In genomic region chr12:69566603-69567002, GRCh38 we compare ENCODE assay signal across 21 cellular contexts. TPM values are rescaled to one million over a fixed set of nuclear protein-coding genes. Genes with fewer than 3 reads are reported as not detected.
DNase-seq lines count a peak whose midpoint lies in the region; ATAC-seq, FAIRE-seq and TF ChIP-seq lines count a peak whose summit lies in the region.
"Had no signal": no experiment of that assay in that cellular context is flagged by ENCODE, and none has a peak within 500 bp of the region (broad histone marks: within the 10 kb centered on the region; RNA-seq: fewer than 3 reads in every experiment).

No MANE protein-coding gene starts in this region.

- H3K36me3 ChIP-seq in HepG2 (replicated peaks in 1 of 2; ENCODE audit: control insufficient read depth in 1 of 2, insufficient read depth in 2 of 2, low read length in 2 of 2): peaks cover 10 to 39% of the 10 kb centered on the region in 2 experiments
- peaks cover 0 to 16% (median 7%) of the 10 kb centered on the region in 4 donors for H3K36me3 ChIP-seq in right lobe of liver
- H3K36me3 ChIP-seq: prostate gland had no signal

- H3K79me2 ChIP-seq in HepG2 (ENCODE audit: insufficient read depth, low read length): no peaks in the 10 kb centered on the region

- no peak for FAIRE-seq in HepG2 (lab: Jason Lieb, UNC)

- WGBS in HepG2 (ENCODE audit: low lambda C conversion rate): 94% methylated on average over 3 of the region's 3 CpGs
- 90% methylated on average over 2 of the region's 3 CpGs for WGBS in right lobe of liver (ENCODE audit: insufficient coverage, low coverage, low lambda C conversion rate, missing lambda C conversion rate)

- in situ Hi-C loops in HepG2 (cut with HindIII; ENCODE audit: extremely low pct_ligation_motif_present, low pct_unique_long_range_greater_than_20kb): no loop called here

- TF ChIP-seq POLR2A in HepG2 (IDR thresholded peaks at IDR 0.05; ENCODE audit: insufficient read depth in 1 of 2, low read depth in 2 of 2, low read length in 2 of 2) (no peak), right lobe of liver (IDR thresholded peaks at IDR 0.05) (no peak)

- TF ChIP-seq CTCF in HepG2 (CRISPR knock-in tag; IDR thresholded peaks at IDR 0.05): no peak
- no peak for TF ChIP-seq CTCF in right lobe of liver (IDR thresholded peaks at IDR 0.05)
- peak; percentile 31 for TF ChIP-seq CTCF in epithelial cell of proximal tubule (conservative IDR thresholded peaks at IDR 0.05; ENCODE audit: low read depth, low read length)

- no peak overlapping the region for H3K4me2 ChIP-seq in HepG2 (ENCODE audit: low read depth, low read length)
- H3K4me2 ChIP-seq: BLaER1 treated with 17β-estradiol and CSF1 and Interleukin-3, amounts not matched to agents 10 nM and 100 nM; KMS-11 had no signal

- no peak overlapping the region for H3K4me3 ChIP-seq in HepG2 (replicated peaks in 1 of 3; ENCODE audit: insufficient read depth in 1 of 3, low read depth in 2 of 3, low read length in 3 of 3)
- no peak overlapping the region for H3K4me3 ChIP-seq in right lobe of liver
- H3K4me3 ChIP-seq in epithelial cell of proximal tubule (ENCODE audit: low read depth, low read length): no peak overlapping the region
- H3K4me3 ChIP-seq: BLaER1 treated with 17β-estradiol and CSF1 and Interleukin-3, amounts not matched to agents 10 nM and 100 nM; heart right ventricle; mucosa of descending colon; prostate gland; upper lobe of left lung had no signal

- H3K27me3 ChIP-seq in HepG2 (ENCODE audit: control insufficient read depth in 1 of 2, insufficient read depth in 2 of 2, low read length in 2 of 2): no peaks in the 10 kb centered on the region; a peak in 1 of 5 replicates
- no peaks in the 10 kb centered on the region for H3K27me3 ChIP-seq in right lobe of liver
- H3K27me3 ChIP-seq: BLaER1 treated with 17β-estradiol and CSF1 and Interleukin-3, amounts not matched to agents 10 nM and 100 nM; heart right ventricle; upper lobe of left lung had no signal

- CTCF ChIA-PET in HepG2 (lab: Yijun Ruan, JAX; ENCODE audit: low intra/inter-chr PET ratio, low total read pairs) (no interaction called here), HEK293T (lab: Yijun Ruan, JAX) (no interaction called here)

- H3K4me1 ChIP-seq in HepG2 (ENCODE audit: insufficient read depth, low read length) (no peaks in the 10 kb centered on the region), right lobe of liver (peaks cover 0 to 9% (median 0%) of the 10 kb centered on the region in 4 donors)
- H3K4me1 ChIP-seq: BLaER1 treated with 17β-estradiol and CSF1 and Interleukin-3, amounts not matched to agents 10 nM and 100 nM; prostate gland; upper lobe of left lung had no signal

- TF ChIP-seq EP300 in HepG2 (IDR thresholded peaks at IDR 0.05; ENCODE audit: low read depth in 2 of 2, low read length in 2 of 2) (no peak), HepG2 (CRISPR knock-in tag; IDR thresholded peaks at IDR 0.05; ENCODE audit: borderline replicate concordance) (no peak)

- intact Hi-C loops in HepG2 (cut with micrococcal nuclease; ENCODE audit: unreplicated experiment): no loop called here
- intact Hi-C loops in right lobe of liver (cut with DNase I): no loop called here

- H4K20me1 ChIP-seq in HepG2 (ENCODE audit: insufficient read depth, low read length): no peaks in the 10 kb centered on the region

- ATAC-seq in HepG2: peak; percentile 51; the same call in 1 of the 3 replicates
- no peak for ATAC-seq in right lobe of liver
- ATAC-seq: activated CD8-positive, alpha-beta memory T cell treated with anti-CD3 and anti-CD28 coated beads, Interleukin-2, amount 10 ng/mL, durations not matched to agents 7 days and 5 days; heart right ventricle; mucosa of descending colon had no signal

- POLR2A ChIA-PET in HepG2 (lab: Yijun Ruan, JAX): no interaction called here
- POLR2A ChIA-PET in HEK293T (lab: Yijun Ruan, JAX): interaction anchor here (1.3 kb wide), 1 partner anchor 19 kb away, joined by 4 read pairs; the partner anchor contains the start of gene CCT2

- no peak overlapping the region for H2AFZ ChIP-seq in HepG2 (ENCODE audit: low read length)

- H3K9ac ChIP-seq in HepG2 (ENCODE audit: insufficient read depth, low read depth, low read length): no peak overlapping the region
- H3K9ac ChIP-seq: BLaER1 treated with 17β-estradiol and CSF1 and Interleukin-3, amounts not matched to agents 10 nM and 100 nM; KMS-11 had no signal

- H3K27ac ChIP-seq in HepG2 (ENCODE audit: extremely low read length, insufficient read depth, low read length) (no peak overlapping the region), right lobe of liver (no peak overlapping the region)
- H3K27ac ChIP-seq: BLaER1 treated with 17β-estradiol and CSF1 and Interleukin-3, amounts not matched to agents 10 nM and 100 nM; heart right ventricle; KMS-11; prostate gland; upper lobe of left lung had no signal

- BruUV-seq in HepG2 (replicated peaks; lab: Mats Ljungman, UMichigan): no TSS peak

- no peaks in the 10 kb centered on the region for H3K9me3 ChIP-seq in HepG2 (ENCODE audit: low read length)
- no peaks in the 10 kb centered on the region for H3K9me3 ChIP-seq in right lobe of liver
- H3K9me3 ChIP-seq: BLaER1 treated with 17β-estradiol and CSF1 and Interleukin-3, amounts not matched to agents 10 nM and 100 nM; heart right ventricle; mucosa of descending colon; prostate gland; upper lobe of left lung had no signal

- TF ChIP-seq RAD21 in HepG2 (CRISPR knock-in tag; IDR thresholded peaks at IDR 0.05): no peak

- DNase-seq in HepG2 (ENCODE audit: low spot score): no peak
- DNase-seq in right lobe of liver: no peak
- DNase-seq in NCI-H510A treated with DMSO at 0.1 percent for 48 hours (lab: John Stamatoyannopoulos, UW): peak; percentile 34
- DNase-seq in epithelial cell of proximal tubule (ENCODE audit: low read depth): no peak
- DNase-seq in HEK293T (ENCODE audit: extremely low spot score): no peak
- no peak for DNase-seq in nucleus accumbens (lab: John Stamatoyannopoulos, UW)
- DNase-seq in stimulated activated CD8-positive, alpha-beta memory T cell treated with anti-CD3 and anti-CD28 coated beads, Interleukin-4, amount 100 ng/mL, for 48 hours: no peak
- no peak for DNase-seq in HPDE6-E6E7 (ENCODE audit: extremely low spot score)
- DNase-seq: activated CD8-positive, alpha-beta memory T cell treated with anti-CD3 and anti-CD28 coated beads, Interleukin-2, amount 10 ng/mL, durations not matched to agents 7 days and 5 days; central memory CD4-positive, alpha-beta T cell; GOT3; heart right ventricle; mucosa of descending colon; NCI-H1930; NK-92 treated with Interleukin-12 subunit alpha and Interleukin-12 subunit beta, amount 100 ng/mL, for 24 hours; SHP77 treated with DMSO at 0.1 percent for 48 hours; upper lobe of left lung had no signal

TF ChIP-seq in HEK293T, 16 proteins besides CTCF, POLR2A, EP300 and RAD21 (continues in another document):
- TF ChIP-seq HDGF (IDR thresholded peaks at IDR 0.05; ENCODE audit: borderline replicate concordance): no peak

RNA-seq across cellular contexts. Expression of gene CCT2, which starts 18.7 kb away (rescaled TPM):
- total RNA-seq in HepG2 (2016; rRNA removed; fragmentation: Illumina TruSeq; extraction: Trizol): 388 and 601 TPM in 2 replicates
- total RNA-seq in HepG2 (2016; cell fraction: cytosol; rRNA removed; fragmentation: Illumina TruSeq; extraction: Trizol; ENCODE audit: low read depth): 74.2 and 102 TPM in 2 replicates
- total RNA-seq in HepG2 (2016; cell fraction: insoluble cytoplasmic fraction; rRNA removed; fragmentation: Illumina TruSeq; extraction: Trizol): 405 and 620 TPM in 2 replicates
- 96.6 and 113 TPM in 2 replicates for total RNA-seq in HepG2 (2016; cell fraction: membrane; rRNA removed; fragmentation: Illumina TruSeq; extraction: Trizol)
- total RNA-seq in HepG2 (2016; cell fraction: nucleus; rRNA removed; fragmentation: Illumina TruSeq; extraction: Trizol): 229 and 234 TPM in 2 replicates
- polyA plus RNA-seq in HepG2 (2011; rRNA removed): 153 and 209 TPM in 2 replicates
- 129 and 135 TPM in 2 replicates for polyA plus RNA-seq in HepG2 (2011; cell fraction: cytosol; rRNA removed)
- 91.8 and 103 TPM in 2 replicates for polyA plus RNA-seq in HepG2 (2011; cell fraction: nucleus; rRNA removed)
- 133 and 169 TPM in 2 replicates for polyA plus RNA-seq in HepG2 (2012)
- 21.6 and 28.6 TPM in 2 replicates for polyA plus RNA-seq in HepG2 (2016; cell fraction: cytosol; fragmentation: Illumina TruSeq; extraction: Trizol; ENCODE audit: low read depth)
- 377 and 387 TPM in 2 replicates for polyA plus RNA-seq in HepG2 (2016; cell fraction: insoluble cytoplasmic fraction; fragmentation: Illumina TruSeq; extraction: Trizol; ENCODE audit: low read depth)
- polyA plus RNA-seq in HepG2 (2016; cell fraction: membrane; fragmentation: Illumina TruSeq; extraction: Trizol; ENCODE audit: low read depth): 44.7 and 54.2 TPM in 2 replicates
- polyA plus RNA-seq in HepG2 (2016; cell fraction: nucleus; fragmentation: Illumina TruSeq; extraction: Trizol; ENCODE audit: insufficient read depth, low read depth): 250 and 258 TPM in 2 replicates
- 131 and 249 TPM in 2 replicates for polyA minus RNA-seq in HepG2 (2011; rRNA and poly(A)+ RNA removed; ENCODE audit: low replicate concordance)
- polyA minus RNA-seq in HepG2 (2011; cell fraction: cytosol; rRNA and poly(A)+ RNA removed): 120 and 121 TPM in 2 replicates
- polyA minus RNA-seq in HepG2 (2011; cell fraction: nucleus; rRNA and poly(A)+ RNA removed): 263 and 310 TPM in 2 replicates
- total RNA-seq in right lobe of liver: 10 to 100 TPM; 39.8 to 81.9 (median 54.3) TPM
- total RNA-seq in epithelial cell of proximal tubule: 279 and 426 TPM in 2 replicates

RNA-seq across cellular contexts. Expression of gene LRRC10, which starts 44.1 kb away (rescaled TPM):
- total RNA-seq in HepG2 (2016; rRNA removed; fragmentation: Illumina TruSeq; extraction: Trizol): not detected in 2 replicates
- not detected in 2 replicates for total RNA-seq in HepG2 (2016; cell fraction: cytosol; rRNA removed; fragmentation: Illumina TruSeq; extraction: Trizol; ENCODE audit: low read depth)
- total RNA-seq in HepG2 (2016; cell fraction: insoluble cytoplasmic fraction; rRNA removed; fragmentation: Illumina TruSeq; extraction: Trizol): not detected in 2 replicates
- not detected in 2 replicates for total RNA-seq in HepG2 (2016; cell fraction: membrane; rRNA removed; fragmentation: Illumina TruSeq; extraction: Trizol)
- not detected in 2 replicates for total RNA-seq in HepG2 (2016; cell fraction: nucleus; rRNA removed; fragmentation: Illumina TruSeq; extraction: Trizol)
- polyA plus RNA-seq in HepG2 (2011; rRNA removed): not detected in 2 replicates
- polyA plus RNA-seq in HepG2 (2011; cell fraction: cytosol; rRNA removed): not detected in 2 replicates
- polyA plus RNA-seq in HepG2 (2011; cell fraction: nucleus; rRNA removed): not detected in 2 replicates
- not detected in 2 replicates for polyA plus RNA-seq in HepG2 (2012)
- not detected in 2 replicates for polyA plus RNA-seq in HepG2 (2016; cell fraction: cytosol; fragmentation: Illumina TruSeq; extraction: Trizol; ENCODE audit: low read depth)
- not detected in 2 replicates for polyA plus RNA-seq in HepG2 (2016; cell fraction: insoluble cytoplasmic fraction; fragmentation: Illumina TruSeq; extraction: Trizol; ENCODE audit: low read depth)
- polyA plus RNA-seq in HepG2 (2016; cell fraction: membrane; fragmentation: Illumina TruSeq; extraction: Trizol; ENCODE audit: low read depth): not detected in 2 replicates
- polyA plus RNA-seq in HepG2 (2016; cell fraction: nucleus; fragmentation: Illumina TruSeq; extraction: Trizol; ENCODE audit: insufficient read depth, low read depth): not detected in 2 replicates
- not detected in 2 replicates for polyA minus RNA-seq in HepG2 (2011; rRNA and poly(A)+ RNA removed; ENCODE audit: low replicate concordance)
- polyA minus RNA-seq in HepG2 (2011; cell fraction: cytosol; rRNA and poly(A)+ RNA removed): not detected in 2 replicates
- polyA minus RNA-seq in HepG2 (2011; cell fraction: nucleus; rRNA and poly(A)+ RNA removed): not detected in 2 replicates
- total RNA-seq in right lobe of liver: not detected
- not detected in 2 replicates for total RNA-seq in epithelial cell of proximal tubule
- total RNA-seq: activated CD8-positive, alpha-beta memory T cell treated with anti-CD3 and anti-CD28 coated beads, Interleukin-2, amount 10 ng/mL, durations not matched to agents 7 days and 5 days; G401; mucosa of descending colon; prostate gland; upper lobe of left lung had no signal
